Comparison of ENCODE assay signal across 25 cellular contexts in the genomic region with DNA sequence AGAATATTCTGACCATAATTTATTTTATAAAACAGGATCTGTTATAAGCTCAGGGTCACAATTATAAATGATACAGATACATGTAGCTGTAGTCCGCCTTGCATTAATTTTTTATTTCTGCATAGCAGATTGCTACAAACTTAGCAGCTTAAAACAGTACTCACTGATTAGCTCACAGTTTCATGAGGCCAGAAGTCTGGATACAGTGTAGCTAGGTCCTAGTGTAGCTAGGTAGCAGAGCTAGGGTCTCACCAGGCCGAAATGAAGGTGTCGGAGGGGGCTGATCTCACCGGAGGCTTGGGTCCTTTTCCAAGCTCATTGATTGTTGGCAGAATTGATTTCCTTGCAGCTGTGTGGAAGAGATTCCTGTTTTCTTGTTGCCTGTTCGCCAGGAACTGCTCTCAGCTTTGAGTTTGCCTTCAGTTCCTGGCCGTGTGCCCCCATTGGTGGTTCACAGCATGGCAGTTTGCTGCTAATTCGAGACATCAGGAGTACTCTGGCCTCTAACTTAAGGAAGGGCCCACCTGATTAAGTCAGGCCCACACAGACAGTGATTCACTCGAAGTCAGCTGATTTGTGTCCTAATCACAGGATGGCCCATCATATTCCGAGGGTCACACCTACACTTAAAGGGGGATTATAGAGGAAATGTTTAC. TPM values are rescaled to one million over a fixed set of nuclear protein-coding genes. Genes with fewer than 3 reads are reported as not detected.
DNase-seq lines count a peak whose midpoint lies in the region; ATAC-seq, FAIRE-seq and TF ChIP-seq lines count a peak whose summit lies in the region.
"Had no signal": no experiment of that assay in that cellular context is flagged by ENCODE, and none has a peak within 500 bp of the region (broad histone marks: within the 10 kb centered on the region; RNA-seq: fewer than 3 reads in every experiment).

No MANE protein-coding gene starts in this region.

- POLR2A ChIA-PET in H1 (lab: Charles Lee; ENCODE audit: partially characterized antibody) = no interaction called here

- peak; percentile 13 for FAIRE-seq in H1 (lab: Jason Lieb, UNC)
- FAIRE-seq: pancreas, TTC549 had no signal

- H3K27ac ChIP-seq in H1 (ENCODE audit: low read depth, low read length) (no peak overlapping the region), right cardiac atrium (ENCODE audit: low read length) (peak overlapping the region; percentile 79), testis (peak overlapping the region; percentile 59 to 64)
- H3K27ac ChIP-seq: gastrocnemius medialis, pancreas, vagina had no signal

- intact Hi-C loops in right cardiac atrium (cut with DNase I) = no loop called here
- intact Hi-C loops in testis (cut with DNase I; ENCODE audit: low total_unique reads) = no loop called here

- no peak overlapping the region for H2BK5ac ChIP-seq in H1 (ENCODE audit: low read depth, low read length)

- H3K4me1 Mint-ChIP-seq in HFFc6 (ENCODE audit: low read depth) = peaks cover 19% of the 10 kb centered on the region
- H3K4me1 Mint-ChIP-seq: naive B cell had no signal

- no peak overlapping the region for H2BK12ac ChIP-seq in H1 (ENCODE audit: low read depth, low read length)

- H3K27me3 ChIP-seq in H1 (replicated peaks in 1 of 4; ENCODE audit: control insufficient read depth in 3 of 4, extremely low read depth in 1 of 4, insufficient read depth in 3 of 4, low read length in 3 of 4) (no peaks in the 10 kb centered on the region), right cardiac atrium (ENCODE audit: control insufficient read depth, insufficient read depth) (no peaks in the 10 kb centered on the region), testis (no peaks in the 10 kb centered on the region)
- H3K27me3 ChIP-seq: gastrocnemius medialis, pancreas, vagina had no signal

- no peaks in the 10 kb centered on the region for H3K4me1 ChIP-seq in H1 (replicated peaks in 1 of 4; ENCODE audit: control insufficient read depth in 3 of 4, insufficient read depth in 4 of 4, low read length in 3 of 4)
- no peaks in the 10 kb centered on the region for H3K4me1 ChIP-seq in right cardiac atrium (ENCODE audit: control insufficient read depth, insufficient read depth, low read length)
- H3K4me1 ChIP-seq in testis = peaks cover 8% of the 10 kb centered on the region
- H3K4me1 ChIP-seq: gastrocnemius medialis, pancreas, vagina had no signal

- peak; percentile 17 to 33; a peak in 2 of 4 replicates for TF ChIP-seq RAD21 in H1 (IDR thresholded peaks at IDR 0.05 in 1 of 2, conservative IDR thresholded peaks at IDR 0.05 in 1 of 2; ENCODE audit: low read depth in 2 of 2, low read length in 2 of 2)

- H4K91ac ChIP-seq in H1 (replicated peaks; ENCODE audit: insufficient read length, low read length) = no peak overlapping the region

- H2AFZ ChIP-seq in H1 (ENCODE audit: low read length) = no peak overlapping the region

- H2BK120ac ChIP-seq in H1 (replicated peaks; ENCODE audit: low read depth, low read length) = no peak overlapping the region

- WGBS in H1 (ENCODE audit: extremely low coverage in 1 of 2, insufficient coverage in 1 of 2, insufficient read length in 1 of 2, insufficient replicate concordance in 2 of 2, low coverage in 1 of 2, low lambda C conversion rate in 2 of 2, missing lambda C conversion rate in 1 of 2), 2 experiments = 86% methylated on average over 9 of the region's 9 CpGs; no CpG with 5 or more reads in 1 of the 2 experiments
- WGBS in right cardiac atrium = 81% methylated on average over 9 of the region's 9 CpGs
- 57 to 64% methylated on average over 9 of the region's 9 CpGs for WGBS in testis, 2 donors

- no peak overlapping the region for H2AK5ac ChIP-seq in H1 (ENCODE audit: low read depth, low read length)

- H3K4ac ChIP-seq in H1 (replicated peaks; ENCODE audit: insufficient read length, low read depth, low read length) = no peak overlapping the region

- TF ChIP-seq CTCF in HFFc6 (IDR thresholded peaks at IDR 0.05) = peak; percentile 25; the same call in 1 of the 2 replicates
- peak in 2 of 3 experiments; percentile 26 to 48; a peak in 2 of 4 replicates for TF ChIP-seq CTCF in H1 (IDR thresholded peaks at IDR 0.05; ENCODE audit: control extremely low read depth in 1 of 3, insufficient read depth in 1 of 3, low read depth in 1 of 3, low read length in 3 of 3)
- peak in 1 of 3 experiments; percentile 7 for TF ChIP-seq CTCF in testis (IDR thresholded peaks at IDR 0.05)

- H2BK20ac ChIP-seq in H1 (ENCODE audit: low read length) = no peak overlapping the region

- H3K4me2 ChIP-seq in H1 (ENCODE audit: insufficient read depth in 1 of 2, low read depth in 2 of 2, low read length in 2 of 2) = no peak overlapping the region

- H3K9me3 Mint-ChIP-seq in HFFc6 = no peaks in the 10 kb centered on the region
- H3K9me3 Mint-ChIP-seq: activated naive CD4-positive, alpha-beta T cell treated with anti-CD3 and anti-CD28 coated beads for 36 hours; CD8-positive, alpha-beta memory T cell; naive B cell had no signal

- H3K36me3 Mint-ChIP-seq in HFFc6 (ENCODE audit: low read depth) = peaks cover 54% of the 10 kb centered on the region

- H3K4me3 Mint-ChIP-seq in HFFc6 = no peak overlapping the region
- H3K4me3 Mint-ChIP-seq: activated naive CD4-positive, alpha-beta T cell treated with anti-CD3 and anti-CD28 coated beads for 36 hours; CD8-positive, alpha-beta memory T cell; naive B cell had no signal

- no peak for DNase-seq in HFFc6
- peak in 1 of 2 experiments; percentile 52 for DNase-seq in H1 (ENCODE audit: low read depth in 1 of 2, low spot score in 2 of 2)
- DNase-seq in right cardiac atrium = peak in 2 of 3 donors; percentile 51 to 53
- DNase-seq in testis = peak; percentile 53
- no peak for DNase-seq in NCI-H774 (lab: John Stamatoyannopoulos, UW)
- DNase-seq: activated naive CD4-positive, alpha-beta T cell treated with anti-CD3 and anti-CD28 coated beads for 36 hours; activated T-cell treated with anti-CD3 and anti-CD28 coated beads, Interleukin-2, amount 50 U/mL, for 48 hours; CD8-positive, alpha-beta memory T cell; DMS53; gastrocnemius medialis; GF-D8; Karpas-422; kidney glomerular epithelial cell; naive B cell; NCI-H1048; NCI-H2029; NCI-H345; pancreas; PC-3; SHP77 treated with DMSO at 0.1 percent for 48 hours; stimulated activated CD8-positive, alpha-beta memory T cell treated with anti-CD3 and anti-CD28 coated beads, Interleukin-4, amount 100 ng/mL, for 48 hours had no signal

- no peak overlapping the region for H3K56ac ChIP-seq in H1 (replicated peaks; ENCODE audit: insufficient read length, low read depth, low read length)

- no peak overlapping the region for H3K18ac ChIP-seq in H1 (ENCODE audit: extremely low read depth, low read length)

- no peaks in the 10 kb centered on the region for H3K79me1 ChIP-seq in H1 (ENCODE audit: low read depth, low read length)

- H4K20me1 ChIP-seq in H1 (replicated peaks in 1 of 2; ENCODE audit: control insufficient read depth in 1 of 2, insufficient read depth in 2 of 2, low read length in 2 of 2) = no peaks in the 10 kb centered on the region

- no peak overlapping the region for H4K8ac ChIP-seq in H1 (ENCODE audit: extremely low read depth, insufficient read depth, low read length)

- H3K27ac Mint-ChIP-seq in HFFc6 = no peak overlapping the region; the same call in 1 of the 2 replicates
- H3K27ac Mint-ChIP-seq: activated naive CD4-positive, alpha-beta T cell treated with anti-CD3 and anti-CD28 coated beads for 36 hours had no signal

- H3K4me3 ChIP-seq in H1 (ENCODE audit: extremely low read depth in 1 of 4, insufficient read depth in 2 of 4, low read depth in 3 of 4, low read length in 4 of 4) = no peak overlapping the region
- no peak overlapping the region for H3K4me3 ChIP-seq in right cardiac atrium (ENCODE audit: low read length)
- H3K4me3 ChIP-seq in testis = no peak overlapping the region
- H3K4me3 ChIP-seq: gastrocnemius medialis, pancreas, vagina had no signal

- TF ChIP-seq POLR2A in H1 (IDR thresholded peaks at IDR 0.05; ENCODE audit: control extremely low read depth in 1 of 2, low read depth in 2 of 2, low read length in 2 of 2) = no peak
- TF ChIP-seq POLR2A in testis (IDR thresholded peaks at IDR 0.05) = no peak

- no peaks in the 10 kb centered on the region for H3K79me2 ChIP-seq in H1 (ENCODE audit: control insufficient read depth in 1 of 2, insufficient read depth in 2 of 2, low read length in 2 of 2)

- H3K23me2 ChIP-seq in H1 (ENCODE audit: low read depth, low read length) = no peaks in the 10 kb centered on the region

- H3K23ac ChIP-seq in H1 (ENCODE audit: insufficient read length) = no peak overlapping the region

- CTCF ChIA-PET in H1 (lab: Charles Lee; ENCODE audit: partially characterized antibody) = interaction anchor here (0.6 to 1.6 kb wide), 9 partner anchors 9 to 612 kb away, joined by 3 to 9 read pairs (median 5); no protein-coding TSS in a partner anchor

- no peak for TF ChIP-seq EP300 in H1 (IDR thresholded peaks at IDR 0.05; ENCODE audit: borderline replicate concordance in 1 of 2, low read depth in 2 of 2, low read length in 2 of 2)

- no peak overlapping the region for H4K5ac ChIP-seq in H1 (ENCODE audit: insufficient read length, low read depth, low read length)

- peak in 1 of 2 donors; percentile 52 for ATAC-seq in right cardiac atrium
- no peak for ATAC-seq in GM18511 (IDR thresholded peaks at IDR 0.05; ENCODE audit: unreplicated experiment)
- no peak for ATAC-seq in GM21390 (IDR thresholded peaks at IDR 0.05; ENCODE audit: unreplicated experiment)
- ATAC-seq: gastrocnemius medialis, pancreas, PC-3 had no signal

- H3K9ac ChIP-seq in H1 (replicated peaks in 1 of 4; ENCODE audit: extremely low read depth in 1 of 4, low read depth in 3 of 4, low read length in 3 of 4) = peak overlapping the region in 1 of 4 experiments; percentile 27; a peak in 1 of 7 replicates

- H3K27me3 Mint-ChIP-seq in HFFc6 (ENCODE audit: insufficient read depth) = no peaks in the 10 kb centered on the region
- H3K27me3 Mint-ChIP-seq: CD8-positive, alpha-beta memory T cell; naive B cell had no signal

- H3K14ac ChIP-seq in H1 (ENCODE audit: insufficient read length) = no peak overlapping the region

- H3K36me3 ChIP-seq in H1 (ENCODE audit: control insufficient read depth in 2 of 4, insufficient read depth in 4 of 4, low read length in 3 of 4) = peaks cover 3 to 54% (median 31%) of the 10 kb centered on the region in 4 experiments
- H3K36me3 ChIP-seq in testis (ENCODE audit: low read depth, missing control alignments) = no peaks in the 10 kb centered on the region

- no peaks in the 10 kb centered on the region for H3K9me3 ChIP-seq in H1 (ENCODE audit: insufficient read depth in 2 of 2, low read depth in 1 of 2, low read length in 1 of 2)
- H3K9me3 ChIP-seq in right cardiac atrium (ENCODE audit: control insufficient read depth, low read length) = no peaks in the 10 kb centered on the region
- no peaks in the 10 kb centered on the region for H3K9me3 ChIP-seq in testis
- H3K9me3 ChIP-seq: gastrocnemius medialis, pancreas, vagina had no signal

- no peak overlapping the region for H2BK15ac ChIP-seq in H1 (ENCODE audit: low read length)

RNA-seq across cellular contexts. Expression of a gene that starts 18.4 kb away (rescaled TPM):
- total RNA-seq in HFFc6 (2021; fragmentation: NEBNext Ultra II Directional; extraction: Animal tissue kit (Norgen Biotek cat#: 25700)) = 10 to 100 TPM; 35.1 to 40.2 (median 37.9) TPM
- 19.6 and 23.5 TPM in 2 replicates for total RNA-seq in H1 (2021; fragmentation: NEBNext Ultra II Directional; extraction: Animal tissue kit (Norgen Biotek cat#: 25700))
- polyA plus RNA-seq in H1 (2011; rRNA removed) (5.5 and 8.0 TPM in 2 replicates), right cardiac atrium (17.6 TPM), testis (ENCODE audit: insufficient read depth, low read depth, low replicate concordance) (19.5 TPM)
- 12.0 TPM for polyA plus RNA-seq in H1 (2011; cell fraction: cytosol; rRNA removed)
- polyA plus RNA-seq in H1 (2011; cell fraction: nucleus; rRNA removed) = 6.3 TPM
- polyA plus RNA-seq in H1 (2012, experiment 1 of 2) = 12.2 to 16.8 TPM (median 14.9 TPM) in 4 replicates
- 3.0 TPM for polyA plus RNA-seq in H1 (2012, experiment 2 of 2)
- 15.2 TPM for polyA plus RNA-seq in H1 (2013, experiment 1 of 2)
- polyA plus RNA-seq in H1 (2013, experiment 2 of 2) = 15.8 TPM
- polyA minus RNA-seq in H1 (2011; rRNA and poly(A)+ RNA removed) = 10.4 and 13.9 TPM in 2 replicates
- 12.8 TPM for polyA minus RNA-seq in H1 (2011; cell fraction: cytosol; rRNA and poly(A)+ RNA removed)
- polyA minus RNA-seq in H1 (2011; cell fraction: nucleus; rRNA and poly(A)+ RNA removed) = 20.8 TPM
- total RNA-seq in right cardiac atrium (10 to 100 TPM; 30.2 to 45.8 (median 32.0) TPM), testis (10 to 100 TPM; 33.5 to 40.3 TPM)

Comparison
In these comparisons a context has a peak if more than half of its experiments do, and no peak if none do; other contexts are left out.
1. DNase-seq: peak in right cardiac atrium (2 of 3) and testis (single experiment); none in HFFc6 (single experiment) and NCI-H774 (single experiment).